In genomic region chr2:149348291-149348690, GRCh38 we compare ENCODE assay signal across 6 cellular contexts. TPM values are rescaled to one million over a fixed set of nuclear protein-coding genes. Genes with fewer than 3 reads are reported as not detected.
"Had no signal": no experiment of that assay in that cellular context is flagged by ENCODE, and none has a peak within 500 bp of the region (broad histone marks: within the 10 kb centered on the region; RNA-seq: fewer than 3 reads in every experiment).

No MANE protein-coding gene starts in this region.

- H3K4me1 Mint-ChIP-seq: GM23338, IgD-negative memory B cell had no signal

- H3K27ac Mint-ChIP-seq: GM23338, H9, IgD-negative memory B cell had no signal

- ATAC-seq: GM23338, HepG2 had no signal

- DNase-seq: H9, HCEC 1CT, KBM-7 had no signal

- H3K4me3 Mint-ChIP-seq: GM23338, H9, IgD-negative memory B cell had no signal

- H3K9me3 Mint-ChIP-seq: GM23338, H9, IgD-negative memory B cell had no signal

RNA-seq across cellular contexts. Expression of gene LYPD6, which starts 17.9 kb away (rescaled TPM):
- polyA plus RNA-seq: IgD-negative memory B cell had no signal
